Comparison of ENCODE assay signal across 18 cellular contexts in genomic region chr1:65959896-65960295, GRCh38.
DNase-seq lines count a peak whose midpoint lies in the region; ATAC-seq and TF ChIP-seq lines count a peak whose summit lies in the region.
"Had no signal": no experiment of that assay in that cellular context is flagged by ENCODE, and none has a peak within 500 bp of the region (broad histone marks: within the 10 kb centered on the region; RNA-seq: fewer than 3 reads in every experiment).

No MANE protein-coding gene starts in this region.

- TF ChIP-seq CTCF in WI38 (IDR thresholded peaks at IDR 0.05; ENCODE audit: low read depth, low read length) (no peak), hepatocyte (IDR thresholded peaks at IDR 0.05; ENCODE audit: poor library complexity) (no peak), smooth muscle cell (IDR thresholded peaks at IDR 0.05; ENCODE audit: borderline replicate concordance, insufficient read depth, poor library complexity, severe bottlenecking) (no peak), Calu3 (IDR thresholded peaks at IDR 0.05; ENCODE audit: unreplicated experiment) (no peak), glutamatergic neuron (IDR thresholded peaks at IDR 0.05; ENCODE audit: partially characterized antibody, unreplicated experiment) (no peak)

- CTCF ChIA-PET in Calu3 (lab: Charles Lee): interaction anchor here (0.6 to 2.3 kb wide), 3 partner anchors 282 to 712 kb away, joined by 3 to 26 read pairs (median 3); no protein-coding TSS in a partner anchor

- H3K27me3 Mint-ChIP-seq in Calu3 (ENCODE audit: unreplicated experiment) (no peaks in the 10 kb centered on the region), glutamatergic neuron (ENCODE audit: unreplicated experiment) (no peaks in the 10 kb centered on the region)

- H3K36me3 ChIP-seq in hepatocyte (replicated peaks; ENCODE audit: insufficient read depth, low read depth) (no peaks in the 10 kb centered on the region), smooth muscle cell (ENCODE audit: low read depth) (no peaks in the 10 kb centered on the region)
- H3K36me3 ChIP-seq: esophagus squamous epithelium, neutrophil had no signal

- H3K4me1 Mint-ChIP-seq in Calu3 (ENCODE audit: low read depth, unreplicated experiment) (peaks cover 21% of the 10 kb centered on the region), glutamatergic neuron (ENCODE audit: low read depth, unreplicated experiment) (peaks cover 7% of the 10 kb centered on the region)
- H3K4me1 Mint-ChIP-seq: T-cell had no signal

- H4K20me1 ChIP-seq in hepatocyte (ENCODE audit: insufficient read depth, poor library complexity, severe bottlenecking) (no peaks in the 10 kb centered on the region), smooth muscle cell (ENCODE audit: low read depth) (no peaks in the 10 kb centered on the region)

- H3K27ac Mint-ChIP-seq in Calu3 (ENCODE audit: unreplicated experiment) (no peak overlapping the region), glutamatergic neuron (ENCODE audit: unreplicated experiment) (no peak overlapping the region)
- H3K27ac Mint-ChIP-seq: activated T-helper 2 cell treated with anti-CD3 and anti-CD28 coated beads, Interferon-gamma antibody, Interleukin-2, Interleukin-4, amounts not matched to agents 10 μg/mL and 5 μg/mL and 100 μg/mL, durations not matched to agents 14 hours and 24 hours and 36 hours; T-cell had no signal

- intact Hi-C loops in Calu3 (cut with micrococcal nuclease; ENCODE audit: unreplicated experiment): loop anchor here (1.0 to 10.0 kb wide), 3 partner anchors 282 to 725 kb away; no protein-coding TSS in a partner anchor

- BruUV-seq in Calu3 (replicated peaks; lab: Mats Ljungman, UMichigan): no TSS peak

- H3K27me3 ChIP-seq in hepatocyte (no peaks in the 10 kb centered on the region), smooth muscle cell (ENCODE audit: low read depth) (no peaks in the 10 kb centered on the region)
- H3K27me3 ChIP-seq: neutrophil had no signal

- H3K4me3 ChIP-seq in WI38 (ENCODE audit: low read depth, low read length) (peak overlapping the region; percentile 19; the same call in 1 of the 2 replicates), hepatocyte (no peak overlapping the region), smooth muscle cell (no peak overlapping the region)
- H3K4me3 ChIP-seq: esophagus squamous epithelium had no signal

- WGBS in hepatocyte (ENCODE audit: low lambda C conversion rate, missing lambda C conversion rate): 46% methylated on average over 6 of the region's 6 CpGs
- WGBS in smooth muscle cell (ENCODE audit: low lambda C conversion rate): 74% methylated on average over 6 of the region's 6 CpGs

- H3K4me3 Mint-ChIP-seq in Calu3 (ENCODE audit: low read depth, unreplicated experiment) (no peak overlapping the region), glutamatergic neuron (ENCODE audit: unreplicated experiment) (no peak overlapping the region)
- H3K4me3 Mint-ChIP-seq: T-cell had no signal

- ATAC-seq in HG03280 (IDR thresholded peaks at IDR 0.05; ENCODE audit: unreplicated experiment): no peak
- ATAC-seq: sciatic nerve, T-cell had no signal

- H3K36me3 Mint-ChIP-seq in Calu3 (ENCODE audit: insufficient read depth, unreplicated experiment) (no peaks in the 10 kb centered on the region), glutamatergic neuron (ENCODE audit: unreplicated experiment) (no peaks in the 10 kb centered on the region)
- H3K36me3 Mint-ChIP-seq: T-cell had no signal

- H3K79me2 ChIP-seq in hepatocyte: no peaks in the 10 kb centered on the region
- H3K79me2 ChIP-seq in smooth muscle cell (ENCODE audit: low read depth): no peaks in the 10 kb centered on the region

- H3K4me2 ChIP-seq in hepatocyte: peak overlapping the region; percentile 45
- peak overlapping the region; percentile 10 for H3K4me2 ChIP-seq in smooth muscle cell

- H3F3A ChIP-seq in smooth muscle cell (ENCODE audit: low read depth): no peaks in the 10 kb centered on the region

- in situ Hi-C loops in KBM-7 (cut with MboI; ENCODE audit: low pct_unique_long_range_greater_than_20kb, low sequenced_read_pairs): loop anchor here (10.0 kb wide), 1 partner anchor 285 kb away; no protein-coding TSS in a partner anchor

- H3K9me3 Mint-ChIP-seq in Calu3 (ENCODE audit: low read depth, unreplicated experiment) (no peaks in the 10 kb centered on the region), glutamatergic neuron (ENCODE audit: unreplicated experiment) (peaks cover 2% of the 10 kb centered on the region)
- H3K9me3 Mint-ChIP-seq: activated T-helper 2 cell treated with anti-CD3 and anti-CD28 coated beads, Interferon-gamma antibody, Interleukin-2, Interleukin-4, amounts not matched to agents 10 μg/mL and 5 μg/mL and 100 μg/mL, durations not matched to agents 14 hours and 24 hours and 36 hours; T-cell had no signal

- no peak overlapping the region for H3K9ac ChIP-seq in smooth muscle cell (ENCODE audit: low read depth)

- peaks cover 6% of the 10 kb centered on the region for H3K4me1 ChIP-seq in hepatocyte (ENCODE audit: insufficient read depth)
- H3K4me1 ChIP-seq in smooth muscle cell (ENCODE audit: low read depth): no peaks in the 10 kb centered on the region
- H3K4me1 ChIP-seq: esophagus squamous epithelium had no signal

- H2AFZ ChIP-seq in hepatocyte (peak overlapping the region; percentile 31), smooth muscle cell (ENCODE audit: low read depth) (peak overlapping the region; percentile 14)

- peak; percentile 47 for DNase-seq in KBM-7
- DNase-seq in hepatocyte (ENCODE audit: low spot score): peak; percentile 15
- DNase-seq in smooth muscle cell (lab: John Stamatoyannopoulos, UW; ENCODE audit: unreplicated experiment): no peak
- DNase-seq in Calu3: no peak
- DNase-seq in glutamatergic neuron: no peak
- DNase-seq in effector CD4-positive, alpha-beta T cell: no peak
- DNase-seq: esophagus squamous epithelium; islet precursor cell; midbrain; NCI-H1105; NCI-H2171; stimulated activated CD4-positive, alpha-beta T cell treated with anti-CD3 and anti-CD28 coated beads, Interleukin-2, amount 100 ng/mL, for 24 hours; T-cell had no signal

- no peaks in the 10 kb centered on the region for H3K9me2 ChIP-seq in hepatocyte (replicated peaks; ENCODE audit: insufficient read depth)

- H3K27ac ChIP-seq in hepatocyte (peak overlapping the region; percentile 9), smooth muscle cell (ENCODE audit: low read depth) (no peak overlapping the region)
- H3K27ac ChIP-seq: esophagus squamous epithelium, neutrophil had no signal

- H3K9me3 ChIP-seq in hepatocyte (ENCODE audit: low read depth) (no peaks in the 10 kb centered on the region), smooth muscle cell (replicated peaks; ENCODE audit: low read depth) (no peaks in the 10 kb centered on the region)
- H3K9me3 ChIP-seq: esophagus squamous epithelium, neutrophil had no signal

Comparison
In these comparisons a context has a peak if more than half of its experiments do, and no peak if none do; other contexts are left out.
1. DNase-seq: peak in KBM-7 (single experiment) and hepatocyte (single experiment); none in smooth muscle cell (single experiment), Calu3 (single experiment), glutamatergic neuron (single experiment) and effector CD4-positive, alpha-beta T cell (single experiment).